1 cellular context compared by ENCODE assay signal in the genomic region with DNA sequence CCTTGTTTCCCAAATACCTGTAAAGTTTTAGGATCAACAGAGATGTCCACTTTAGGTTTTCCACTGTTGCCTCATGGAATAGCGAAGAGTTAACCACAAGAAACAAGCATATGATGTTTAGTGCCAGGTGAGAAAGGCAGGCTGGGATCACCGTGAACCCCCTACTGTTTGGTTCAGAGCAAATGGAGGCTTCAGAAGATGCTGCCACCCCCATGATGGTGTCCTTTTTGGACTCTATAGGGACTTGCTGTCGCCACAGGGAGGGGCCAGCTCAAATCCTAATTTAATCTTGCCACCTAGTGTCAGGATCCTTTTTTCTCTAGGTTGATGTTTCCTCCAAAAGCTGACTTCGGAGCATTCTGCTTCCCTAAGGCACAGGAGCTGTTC.
TF ChIP-seq lines count a peak whose summit lies in the region.

No MANE protein-coding gene starts in this region.

TF ChIP-seq in SK-N-SH treated with all-trans-retinoic acid at 6 μM for 48 hours, 23 proteins besides CTCF, POLR2A, EP300 and RAD21 (continued from another document):
- TF ChIP-seq CSRNP3 (CRISPR knock-in tag; IDR thresholded peaks at IDR 0.05) (no peak), ZNF70 (CRISPR knock-in tag; IDR thresholded peaks at IDR 0.05) (no peak), SNAI2 (CRISPR knock-in tag; IDR thresholded peaks at IDR 0.05) (no peak), RARB (CRISPR knock-in tag; IDR thresholded peaks at IDR 0.05) (no peak), ZNF8 (CRISPR knock-in tag; IDR thresholded peaks at IDR 0.05) (no peak), CSDC2 (CRISPR knock-in tag; IDR thresholded peaks at IDR 0.05) (no peak), ZNF565 (CRISPR knock-in tag; conservative IDR thresholded peaks at IDR 0.05; ENCODE audit: low read depth) (no peak), PATZ1 (CRISPR knock-in tag; IDR thresholded peaks at IDR 0.05; ENCODE audit: borderline replicate concordance) (no peak)
